ENCODE assay signal across 14 cellular contexts in genomic region chr2:231554327-231554726, GRCh38. TPM values are rescaled to one million over a fixed set of nuclear protein-coding genes. Genes with fewer than 3 reads are reported as not detected.
DNase-seq lines count a peak whose midpoint lies in the region; ATAC-seq, FAIRE-seq and TF ChIP-seq lines count a peak whose summit lies in the region.
"Had no signal": no experiment of that assay in that cellular context is flagged by ENCODE, and none has a peak within 500 bp of the region (broad histone marks: within the 10 kb centered on the region; RNA-seq: fewer than 3 reads in every experiment).

No MANE protein-coding gene starts in this region.

- no peak overlapping the region for H2AFZ ChIP-seq in astrocyte (ENCODE audit: low read depth, low read length)

- H3K36me3 ChIP-seq in astrocyte (ENCODE audit: insufficient read depth, low read length) (no peaks in the 10 kb centered on the region), stomach smooth muscle (ENCODE audit: control insufficient read depth in 2 of 2, insufficient read depth in 2 of 2, low read length in 2 of 2) (no peaks in the 10 kb centered on the region)

- FAIRE-seq in astrocyte (lab: Jason Lieb, UNC), result no peak

- peaks cover 30% of the 10 kb centered on the region for H3K36me3 Mint-ChIP-seq in T-helper 2 cell treated with Interferon-gamma antibody and Interleukin-4, amounts not matched to agents 5 μg/mL and 100 μg/mL, for 36 hours (ENCODE audit: low read depth)
- H3K36me3 Mint-ChIP-seq in astrocyte (ENCODE audit: low read depth, unreplicated experiment), result peaks cover 1% of the 10 kb centered on the region

- H3K27me3 ChIP-seq in astrocyte (ENCODE audit: insufficient read depth, low read length), result peaks cover 4% of the 10 kb centered on the region
- H3K27me3 ChIP-seq in stomach smooth muscle (ENCODE audit: control insufficient read depth in 1 of 2, insufficient read depth in 2 of 2, low read length in 2 of 2), result no peaks in the 10 kb centered on the region

- H3K4me1 Mint-ChIP-seq in T-helper 2 cell treated with Interferon-gamma antibody and Interleukin-4, amounts not matched to agents 5 μg/mL and 100 μg/mL, for 36 hours (ENCODE audit: low read depth), result peaks cover 36% of the 10 kb centered on the region
- peaks cover 6% of the 10 kb centered on the region for H3K4me1 Mint-ChIP-seq in astrocyte (ENCODE audit: low read depth, unreplicated experiment)

- H3K79me2 ChIP-seq in astrocyte (ENCODE audit: insufficient read depth, low read length), result no peaks in the 10 kb centered on the region

- H3K9ac ChIP-seq in astrocyte (ENCODE audit: low read length) (no peak overlapping the region), stomach smooth muscle (ENCODE audit: low read length in 2 of 2) (peak overlapping the region in 1 of 2 donors; percentile 62)
- H3K9ac ChIP-seq: KMS-11 had no signal

- H3K4me1 ChIP-seq in astrocyte (ENCODE audit: insufficient read depth, low read length), result peaks cover 4% of the 10 kb centered on the region
- peaks cover 17% of the 10 kb centered on the region for H3K4me1 ChIP-seq in stomach smooth muscle (ENCODE audit: control insufficient read depth, insufficient read depth, low read length)

- H3K4me2 ChIP-seq in astrocyte (ENCODE audit: low read length), result peak overlapping the region; percentile 54
- H3K4me2 ChIP-seq: KMS-11 had no signal

- no peaks in the 10 kb centered on the region for H4K20me1 ChIP-seq in astrocyte (ENCODE audit: insufficient read depth, low read length)

- no peak for ATAC-seq in HG02610 (IDR thresholded peaks at IDR 0.05; ENCODE audit: unreplicated experiment)

- peaks cover 8% of the 10 kb centered on the region for H3K9me3 ChIP-seq in astrocyte (ENCODE audit: insufficient read depth, low read depth, low read length)
- H3K9me3 ChIP-seq in stomach smooth muscle (ENCODE audit: control insufficient read depth in 2 of 2, low read length in 2 of 2), result no peaks in the 10 kb centered on the region

- DNase-seq in T-helper 2 cell treated with Interferon-gamma antibody and Interleukin-4, amounts not matched to agents 5 μg/mL and 100 μg/mL, for 36 hours (ENCODE audit: low spot score), result no peak
- no peak for DNase-seq in T-helper 2 cell
- DNase-seq in astrocyte (ENCODE audit: low read depth), result no peak
- DNase-seq in lung microvascular endothelial cell (ENCODE audit: low read depth in 2 of 2), result peak; percentile 38 to 59
- no peak for DNase-seq in C1 segment of cervical spinal cord (lab: John Stamatoyannopoulos, UW)
- DNase-seq in T1000 (lab: John Stamatoyannopoulos, UW), result no peak
- DNase-seq: activated gamma-delta T cell, midbrain had no signal

- peaks cover 5% of the 10 kb centered on the region for H3K27me3 Mint-ChIP-seq in T-helper 2 cell treated with Interferon-gamma antibody and Interleukin-4, amounts not matched to agents 5 μg/mL and 100 μg/mL, for 36 hours (ENCODE audit: low read depth)
- peaks cover 30% of the 10 kb centered on the region for H3K27me3 Mint-ChIP-seq in astrocyte (ENCODE audit: low read depth, unreplicated experiment)

- no peak overlapping the region for H3K4me3 ChIP-seq in astrocyte (ENCODE audit: insufficient read depth, low read depth, low read length)
- peak overlapping the region in 1 of 2 donors; percentile 63 for H3K4me3 ChIP-seq in stomach smooth muscle (ENCODE audit: low read length in 2 of 2)

- peak overlapping the region; percentile 83 for H3K4me3 Mint-ChIP-seq in T-helper 2 cell treated with Interferon-gamma antibody and Interleukin-4, amounts not matched to agents 5 μg/mL and 100 μg/mL, for 36 hours
- no peak overlapping the region for H3K4me3 Mint-ChIP-seq in astrocyte (ENCODE audit: unreplicated experiment)

- H3K27ac ChIP-seq in astrocyte (ENCODE audit: low read depth, low read length) (no peak overlapping the region), stomach smooth muscle (ENCODE audit: low read length) (peak overlapping the region; percentile 66)
- H3K27ac ChIP-seq: KMS-11 had no signal

- no peak for TF ChIP-seq CTCF in astrocyte (IDR thresholded peaks at IDR 0.05; ENCODE audit: insufficient read depth, low read depth, low read length)

- peaks cover 20% of the 10 kb centered on the region for H3K9me3 Mint-ChIP-seq in T-helper 2 cell treated with Interferon-gamma antibody and Interleukin-4, amounts not matched to agents 5 μg/mL and 100 μg/mL, for 36 hours
- H3K9me3 Mint-ChIP-seq in astrocyte (ENCODE audit: unreplicated experiment), result peaks cover 30% of the 10 kb centered on the region

- peak overlapping the region; percentile 91 for H3K27ac Mint-ChIP-seq in T-helper 2 cell treated with Interferon-gamma antibody and Interleukin-4, amounts not matched to agents 5 μg/mL and 100 μg/mL, for 36 hours
- H3K27ac Mint-ChIP-seq in astrocyte (ENCODE audit: unreplicated experiment), result no peak overlapping the region

RNA-seq across cellular contexts. Expression of gene NMUR1, which starts 24.1 kb away (rescaled TPM):
- total RNA-seq in astrocyte, result not detected in 2 replicates
- not detected in 2 replicates for total RNA-seq in lung microvascular endothelial cell
- total RNA-seq: A172, epithelial cell of proximal tubule, NCI-H460 had no signal

RNA-seq across cellular contexts. Expression of gene TEX44, which starts 38.3 kb away (rescaled TPM):
- total RNA-seq in astrocyte (not detected in 2 replicates), lung microvascular endothelial cell (not detected in 2 replicates)
- total RNA-seq: A172, epithelial cell of proximal tubule, NCI-H460 had no signal

Comparison
In these comparisons a context has a peak if more than half of its experiments do, and no peak if none do; other contexts are left out.
1. DNase-seq: peak in lung microvascular endothelial cell (2 of 2); none in T-helper 2 cell treated with Interferon-gamma antibody and Interleukin-4, amounts not matched to agents 5 μg/mL and 100 μg/mL, for 36 hours (single experiment), T-helper 2 cell (0 of 5), astrocyte (single experiment), C1 segment of cervical spinal cord (0 of 14) and T1000 (single experiment).